ENCODE assay signal across 2 cellular contexts in genomic region chr1:67815303-67816095, GRCh38.
TF ChIP-seq lines count a peak whose summit lies in the region.

No MANE protein-coding gene starts in this region.

TF ChIP-seq in WTC11, 78 proteins besides CTCF, POLR2A, EP300 and RAD21 (continued from another document):
- TF ChIP-seq, protein P1, sequence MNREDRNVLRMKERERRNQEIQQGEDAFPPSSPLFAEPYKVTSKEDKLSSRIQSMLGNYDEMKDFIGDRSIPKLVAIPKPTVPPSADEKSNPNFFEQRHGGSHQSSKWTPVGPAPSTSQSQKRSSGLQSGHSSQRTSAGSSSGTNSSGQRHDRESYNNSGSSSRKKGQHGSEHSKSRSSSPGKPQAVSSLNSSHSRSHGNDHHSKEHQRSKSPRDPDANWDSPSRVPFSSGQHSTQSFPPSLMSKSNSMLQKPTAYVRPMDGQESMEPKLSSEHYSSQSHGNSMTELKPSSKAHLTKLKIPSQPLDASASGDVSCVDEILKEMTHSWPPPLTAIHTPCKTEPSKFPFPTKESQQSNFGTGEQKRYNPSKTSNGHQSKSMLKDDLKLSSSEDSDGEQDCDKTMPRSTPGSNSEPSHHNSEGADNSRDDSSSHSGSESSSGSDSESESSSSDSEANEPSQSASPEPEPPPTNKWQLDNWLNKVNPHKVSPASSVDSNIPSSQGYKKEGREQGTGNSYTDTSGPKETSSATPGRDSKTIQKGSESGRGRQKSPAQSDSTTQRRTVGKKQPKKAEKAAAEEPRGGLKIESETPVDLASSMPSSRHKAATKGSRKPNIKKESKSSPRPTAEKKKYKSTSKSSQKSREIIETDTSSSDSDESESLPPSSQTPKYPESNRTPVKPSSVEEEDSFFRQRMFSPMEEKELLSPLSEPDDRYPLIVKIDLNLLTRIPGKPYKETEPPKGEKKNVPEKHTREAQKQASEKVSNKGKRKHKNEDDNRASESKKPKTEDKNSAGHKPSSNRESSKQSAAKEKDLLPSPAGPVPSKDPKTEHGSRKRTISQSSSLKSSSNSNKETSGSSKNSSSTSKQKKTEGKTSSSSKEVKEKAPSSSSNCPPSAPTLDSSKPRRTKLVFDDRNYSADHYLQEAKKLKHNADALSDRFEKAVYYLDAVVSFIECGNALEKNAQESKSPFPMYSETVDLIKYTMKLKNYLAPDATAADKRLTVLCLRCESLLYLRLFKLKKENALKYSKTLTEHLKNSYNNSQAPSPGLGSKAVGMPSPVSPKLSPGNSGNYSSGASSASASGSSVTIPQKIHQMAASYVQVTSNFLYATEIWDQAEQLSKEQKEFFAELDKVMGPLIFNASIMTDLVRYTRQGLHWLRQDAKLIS (CRISPR knock-in tag; IDR thresholded peaks at IDR 0.05; ENCODE audit: borderline replicate concordance), result no peak
- TF ChIP-seq, protein P2, sequence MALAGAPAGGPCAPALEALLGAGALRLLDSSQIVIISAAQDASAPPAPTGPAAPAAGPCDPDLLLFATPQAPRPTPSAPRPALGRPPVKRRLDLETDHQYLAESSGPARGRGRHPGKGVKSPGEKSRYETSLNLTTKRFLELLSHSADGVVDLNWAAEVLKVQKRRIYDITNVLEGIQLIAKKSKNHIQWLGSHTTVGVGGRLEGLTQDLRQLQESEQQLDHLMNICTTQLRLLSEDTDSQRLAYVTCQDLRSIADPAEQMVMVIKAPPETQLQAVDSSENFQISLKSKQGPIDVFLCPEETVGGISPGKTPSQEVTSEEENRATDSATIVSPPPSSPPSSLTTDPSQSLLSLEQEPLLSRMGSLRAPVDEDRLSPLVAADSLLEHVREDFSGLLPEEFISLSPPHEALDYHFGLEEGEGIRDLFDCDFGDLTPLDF (CRISPR knock-in tag; IDR thresholded peaks at IDR 0.05), result no peak
- no peak for TF ChIP-seq TEAD1 (CRISPR knock-in tag; IDR thresholded peaks at IDR 0.05)
- no peak for TF ChIP-seq ZBTB21 (CRISPR knock-in tag; IDR thresholded peaks at IDR 0.05; ENCODE audit: borderline replicate concordance)
- no peak for TF ChIP-seq SMAD4 (CRISPR knock-in tag; IDR thresholded peaks at IDR 0.05)
- no peak for TF ChIP-seq KAT7 (CRISPR knock-in tag; IDR thresholded peaks at IDR 0.05; ENCODE audit: borderline replicate concordance)
- TF ChIP-seq TEAD4 (CRISPR knock-in tag; IDR thresholded peaks at IDR 0.05), result no peak
- TF ChIP-seq IRF2 (CRISPR knock-in tag; IDR thresholded peaks at IDR 0.05; ENCODE audit: borderline replicate concordance, low read depth), result no peak
- TF ChIP-seq, protein P3, sequence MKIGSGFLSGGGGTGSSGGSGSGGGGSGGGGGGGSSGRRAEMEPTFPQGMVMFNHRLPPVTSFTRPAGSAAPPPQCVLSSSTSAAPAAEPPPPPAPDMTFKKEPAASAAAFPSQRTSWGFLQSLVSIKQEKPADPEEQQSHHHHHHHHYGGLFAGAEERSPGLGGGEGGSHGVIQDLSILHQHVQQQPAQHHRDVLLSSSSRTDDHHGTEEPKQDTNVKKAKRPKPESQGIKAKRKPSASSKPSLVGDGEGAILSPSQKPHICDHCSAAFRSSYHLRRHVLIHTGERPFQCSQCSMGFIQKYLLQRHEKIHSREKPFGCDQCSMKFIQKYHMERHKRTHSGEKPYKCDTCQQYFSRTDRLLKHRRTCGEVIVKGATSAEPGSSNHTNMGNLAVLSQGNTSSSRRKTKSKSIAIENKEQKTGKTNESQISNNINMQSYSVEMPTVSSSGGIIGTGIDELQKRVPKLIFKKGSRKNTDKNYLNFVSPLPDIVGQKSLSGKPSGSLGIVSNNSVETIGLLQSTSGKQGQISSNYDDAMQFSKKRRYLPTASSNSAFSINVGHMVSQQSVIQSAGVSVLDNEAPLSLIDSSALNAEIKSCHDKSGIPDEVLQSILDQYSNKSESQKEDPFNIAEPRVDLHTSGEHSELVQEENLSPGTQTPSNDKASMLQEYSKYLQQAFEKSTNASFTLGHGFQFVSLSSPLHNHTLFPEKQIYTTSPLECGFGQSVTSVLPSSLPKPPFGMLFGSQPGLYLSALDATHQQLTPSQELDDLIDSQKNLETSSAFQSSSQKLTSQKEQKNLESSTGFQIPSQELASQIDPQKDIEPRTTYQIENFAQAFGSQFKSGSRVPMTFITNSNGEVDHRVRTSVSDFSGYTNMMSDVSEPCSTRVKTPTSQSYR (CRISPR knock-in tag; IDR thresholded peaks at IDR 0.05), result no peak
- TF ChIP-seq SOX15 (CRISPR knock-in tag; IDR thresholded peaks at IDR 0.05), result no peak
- TF ChIP-seq, protein P4, sequence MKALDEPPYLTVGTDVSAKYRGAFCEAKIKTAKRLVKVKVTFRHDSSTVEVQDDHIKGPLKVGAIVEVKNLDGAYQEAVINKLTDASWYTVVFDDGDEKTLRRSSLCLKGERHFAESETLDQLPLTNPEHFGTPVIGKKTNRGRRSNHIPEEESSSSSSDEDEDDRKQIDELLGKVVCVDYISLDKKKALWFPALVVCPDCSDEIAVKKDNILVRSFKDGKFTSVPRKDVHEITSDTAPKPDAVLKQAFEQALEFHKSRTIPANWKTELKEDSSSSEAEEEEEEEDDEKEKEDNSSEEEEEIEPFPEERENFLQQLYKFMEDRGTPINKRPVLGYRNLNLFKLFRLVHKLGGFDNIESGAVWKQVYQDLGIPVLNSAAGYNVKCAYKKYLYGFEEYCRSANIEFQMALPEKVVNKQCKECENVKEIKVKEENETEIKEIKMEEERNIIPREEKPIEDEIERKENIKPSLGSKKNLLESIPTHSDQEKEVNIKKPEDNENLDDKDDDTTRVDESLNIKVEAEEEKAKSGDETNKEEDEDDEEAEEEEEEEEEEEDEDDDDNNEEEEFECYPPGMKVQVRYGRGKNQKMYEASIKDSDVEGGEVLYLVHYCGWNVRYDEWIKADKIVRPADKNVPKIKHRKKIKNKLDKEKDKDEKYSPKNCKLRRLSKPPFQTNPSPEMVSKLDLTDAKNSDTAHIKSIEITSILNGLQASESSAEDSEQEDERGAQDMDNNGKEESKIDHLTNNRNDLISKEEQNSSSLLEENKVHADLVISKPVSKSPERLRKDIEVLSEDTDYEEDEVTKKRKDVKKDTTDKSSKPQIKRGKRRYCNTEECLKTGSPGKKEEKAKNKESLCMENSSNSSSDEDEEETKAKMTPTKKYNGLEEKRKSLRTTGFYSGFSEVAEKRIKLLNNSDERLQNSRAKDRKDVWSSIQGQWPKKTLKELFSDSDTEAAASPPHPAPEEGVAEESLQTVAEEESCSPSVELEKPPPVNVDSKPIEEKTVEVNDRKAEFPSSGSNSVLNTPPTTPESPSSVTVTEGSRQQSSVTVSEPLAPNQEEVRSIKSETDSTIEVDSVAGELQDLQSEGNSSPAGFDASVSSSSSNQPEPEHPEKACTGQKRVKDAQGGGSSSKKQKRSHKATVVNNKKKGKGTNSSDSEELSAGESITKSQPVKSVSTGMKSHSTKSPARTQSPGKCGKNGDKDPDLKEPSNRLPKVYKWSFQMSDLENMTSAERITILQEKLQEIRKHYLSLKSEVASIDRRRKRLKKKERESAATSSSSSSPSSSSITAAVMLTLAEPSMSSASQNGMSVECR (CRISPR knock-in tag; IDR thresholded peaks at IDR 0.05; ENCODE audit: borderline replicate concordance), result no peak

TF ChIP-seq in SK-N-SH, 30 proteins besides CTCF, POLR2A, EP300 and RAD21 (continued from another document):
- TF ChIP-seq, protein P5, sequence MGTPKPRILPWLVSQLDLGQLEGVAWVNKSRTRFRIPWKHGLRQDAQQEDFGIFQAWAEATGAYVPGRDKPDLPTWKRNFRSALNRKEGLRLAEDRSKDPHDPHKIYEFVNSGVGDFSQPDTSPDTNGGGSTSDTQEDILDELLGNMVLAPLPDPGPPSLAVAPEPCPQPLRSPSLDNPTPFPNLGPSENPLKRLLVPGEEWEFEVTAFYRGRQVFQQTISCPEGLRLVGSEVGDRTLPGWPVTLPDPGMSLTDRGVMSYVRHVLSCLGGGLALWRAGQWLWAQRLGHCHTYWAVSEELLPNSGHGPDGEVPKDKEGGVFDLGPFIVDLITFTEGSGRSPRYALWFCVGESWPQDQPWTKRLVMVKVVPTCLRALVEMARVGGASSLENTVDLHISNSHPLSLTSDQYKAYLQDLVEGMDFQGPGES (IDR thresholded peaks at IDR 0.05; ENCODE audit: low read depth, low read length), result no peak
